In genomic region chr12:41441180-41441579, GRCh38 we compare ENCODE assay signal across 36 cellular contexts.
"Had no signal": no experiment of that assay in that cellular context is flagged by ENCODE, and none has a peak within 500 bp of the region (broad histone marks: within the 10 kb centered on the region; RNA-seq: fewer than 3 reads in every experiment).

No MANE protein-coding gene starts in this region.

- H3K4me1 ChIP-seq: adrenal gland, breast epithelium, foreskin keratinocyte, gastrocnemius medialis, heart left ventricle had no signal

- H3K4me1 Mint-ChIP-seq: activated B cell treated with CpG ODN at 0.5 μM for 24 hours; activated naive CD4-positive, alpha-beta T cell treated with anti-CD3 and anti-CD28 coated beads, Interleukin-2, amount 50 U/mL, for 24 hours; central memory CD8-positive, alpha-beta T cell; T-helper 17 cell had no signal

- DNase-seq: activated B cell treated with CpG ODN at 0.5 μM for 24 hours; activated CD4-positive, alpha-beta T cell treated with anti-CD3 and anti-CD28 coated beads for 48 hours; activated CD4-positive, alpha-beta T cell treated with anti-CD3 and anti-CD28 coated beads, Interleukin-2, amount 50 U/mL, for 1 hour; activated CD4-positive, alpha-beta T cell treated with anti-CD3 and anti-CD28 coated beads, Interleukin-2, amount 50 U/mL, for 48 hours; activated CD8-positive, alpha-beta memory T cell treated with anti-CD3 and anti-CD28 coated beads for 24 hours; activated CD8-positive, alpha-beta T cell treated with anti-CD3 and anti-CD28 coated beads for 36 hours; activated effector memory CD4-positive, alpha-beta T cell treated with anti-CD3 and anti-CD28 coated beads, Interleukin-2, amount 50 U/mL, for 16 hours; activated naive CD4-positive, alpha-beta T cell treated with anti-CD3 and anti-CD28 coated beads for 36 hours; activated naive CD8-positive, alpha-beta T cell treated with anti-CD3 and anti-CD28 coated beads for 36 hours; activated naive CD8-positive, alpha-beta T cell treated with anti-CD3 and anti-CD28 coated beads, Interleukin-2, amount 50 U/mL, for 24 hours; activated T-cell treated with anti-CD3 and anti-CD28 coated beads, Interleukin-2, amount 50 U/mL, for 4 hours; adrenal gland; amygdala; aorta; dorsolateral prefrontal cortex; effector memory CD4-positive, alpha-beta T cell; endodermal cell; erythroblast; foreskin keratinocyte; gastrocnemius medialis; glutamatergic neuron; heart left ventricle; T-helper 17 cell; T1000; WERI-Rb-1 had no signal

- H3K9me3 Mint-ChIP-seq: activated B cell treated with CpG ODN at 0.5 μM for 24 hours; activated CD8-positive, alpha-beta T cell treated with anti-CD3 and anti-CD28 coated beads for 36 hours; activated naive CD4-positive, alpha-beta T cell treated with anti-CD3 and anti-CD28 coated beads for 36 hours; activated naive CD4-positive, alpha-beta T cell treated with anti-CD3 and anti-CD28 coated beads, Interleukin-2, amount 50 U/mL, for 24 hours; activated naive CD8-positive, alpha-beta T cell treated with anti-CD3 and anti-CD28 coated beads for 36 hours; activated naive CD8-positive, alpha-beta T cell treated with anti-CD3 and anti-CD28 coated beads, Interleukin-2, amount 50 U/mL, for 24 hours; activated T-cell treated with anti-CD3 and anti-CD28 coated beads, Interleukin-2, amount 50 U/mL, for 4 hours; activated T-helper 2 cell treated with anti-CD3 and anti-CD28 coated beads, Interferon-gamma antibody, Interleukin-2, Interleukin-4, amounts not matched to agents 10 μg/mL and 5 μg/mL and 100 μg/mL, durations not matched to agents 14 hours and 24 hours and 36 hours; brain; central memory CD8-positive, alpha-beta T cell; dendritic cell treated with granulocyte-macrophage colony-stimulating factor and Interleukin-4, amounts not matched to agents 40 ng/mL and 50 ng/mL, for 4 days; endodermal cell; T-helper 2 cell treated with Interferon-gamma antibody and Interleukin-4, amounts not matched to agents 5 μg/mL and 100 μg/mL, for 36 hours had no signal

- H3K27ac ChIP-seq: adrenal gland, breast epithelium, cardiac muscle cell, coronary artery, dorsolateral prefrontal cortex, esophagus muscularis mucosa, foreskin keratinocyte, gastrocnemius medialis, heart left ventricle had no signal

- H3K4me3 ChIP-seq: adrenal gland, breast epithelium, cardiac muscle cell, coronary artery, esophagus muscularis mucosa, gastrocnemius medialis, heart left ventricle had no signal

- H3K27me3 ChIP-seq: adrenal gland, breast epithelium, cardiac muscle cell, dorsolateral prefrontal cortex, esophagus muscularis mucosa, foreskin keratinocyte, gastrocnemius medialis, heart left ventricle had no signal

- H3K27ac Mint-ChIP-seq: activated B cell treated with CpG ODN at 0.5 μM for 24 hours; activated CD8-positive, alpha-beta T cell treated with anti-CD3 and anti-CD28 coated beads for 36 hours; activated naive CD4-positive, alpha-beta T cell treated with anti-CD3 and anti-CD28 coated beads for 36 hours; activated naive CD4-positive, alpha-beta T cell treated with anti-CD3 and anti-CD28 coated beads, Interleukin-2, amount 50 U/mL, for 24 hours; activated naive CD8-positive, alpha-beta T cell treated with anti-CD3 and anti-CD28 coated beads for 36 hours; activated naive CD8-positive, alpha-beta T cell treated with anti-CD3 and anti-CD28 coated beads, Interleukin-2, amount 50 U/mL, for 24 hours; activated T-helper 2 cell treated with anti-CD3 and anti-CD28 coated beads, Interferon-gamma antibody, Interleukin-2, Interleukin-4, amounts not matched to agents 10 μg/mL and 5 μg/mL and 100 μg/mL, durations not matched to agents 14 hours and 24 hours and 36 hours; dendritic cell treated with granulocyte-macrophage colony-stimulating factor and Interleukin-4, amounts not matched to agents 40 ng/mL and 50 ng/mL, for 4 days; endodermal cell; T-helper 17 cell; T-helper 2 cell treated with Interferon-gamma antibody and Interleukin-4, amounts not matched to agents 5 μg/mL and 100 μg/mL, for 36 hours had no signal

- H3K36me3 Mint-ChIP-seq: activated naive CD4-positive, alpha-beta T cell treated with anti-CD3 and anti-CD28 coated beads, Interleukin-2, amount 50 U/mL, for 24 hours; activated naive CD8-positive, alpha-beta T cell treated with anti-CD3 and anti-CD28 coated beads for 36 hours; brain had no signal

- H3K4me3 Mint-ChIP-seq: activated B cell treated with CpG ODN at 0.5 μM for 24 hours; activated CD8-positive, alpha-beta T cell treated with anti-CD3 and anti-CD28 coated beads for 36 hours; activated naive CD4-positive, alpha-beta T cell treated with anti-CD3 and anti-CD28 coated beads for 36 hours; activated naive CD4-positive, alpha-beta T cell treated with anti-CD3 and anti-CD28 coated beads, Interleukin-2, amount 50 U/mL, for 24 hours; activated naive CD8-positive, alpha-beta T cell treated with anti-CD3 and anti-CD28 coated beads for 36 hours; activated naive CD8-positive, alpha-beta T cell treated with anti-CD3 and anti-CD28 coated beads, Interleukin-2, amount 50 U/mL, for 24 hours; activated T-cell treated with anti-CD3 and anti-CD28 coated beads, Interleukin-2, amount 50 U/mL, for 4 hours; central memory CD8-positive, alpha-beta T cell; dendritic cell treated with granulocyte-macrophage colony-stimulating factor and Interleukin-4, amounts not matched to agents 40 ng/mL and 50 ng/mL, for 4 days; endodermal cell; T-helper 17 cell; T-helper 2 cell treated with Interferon-gamma antibody and Interleukin-4, amounts not matched to agents 5 μg/mL and 100 μg/mL, for 36 hours had no signal

- H3K27me3 Mint-ChIP-seq: activated B cell treated with CpG ODN at 0.5 μM for 24 hours; activated CD8-positive, alpha-beta T cell treated with anti-CD3 and anti-CD28 coated beads for 36 hours; activated naive CD4-positive, alpha-beta T cell treated with anti-CD3 and anti-CD28 coated beads, Interleukin-2, amount 50 U/mL, for 24 hours; activated naive CD8-positive, alpha-beta T cell treated with anti-CD3 and anti-CD28 coated beads for 36 hours; activated naive CD8-positive, alpha-beta T cell treated with anti-CD3 and anti-CD28 coated beads, Interleukin-2, amount 50 U/mL, for 24 hours; brain; central memory CD8-positive, alpha-beta T cell; dendritic cell treated with granulocyte-macrophage colony-stimulating factor and Interleukin-4, amounts not matched to agents 40 ng/mL and 50 ng/mL, for 4 days; T-helper 17 cell had no signal

- H3K9me3 ChIP-seq: adrenal gland, breast epithelium, esophagus muscularis mucosa, gastrocnemius medialis, heart left ventricle had no signal

- H3K36me3 ChIP-seq: adrenal gland, breast epithelium, cardiac muscle cell, esophagus muscularis mucosa, gastrocnemius medialis, heart left ventricle, WERI-Rb-1 had no signal

- ATAC-seq: activated CD4-positive, CD25-positive, alpha-beta regulatory T cell treated with anti-CD3 and anti-CD28 coated beads, Interleukin-2, amount 50 U/mL, for 24 hours; activated CD8-positive, alpha-beta T cell treated with anti-CD3 and anti-CD28 coated beads for 36 hours; activated naive CD8-positive, alpha-beta T cell treated with anti-CD3 and anti-CD28 coated beads, Interleukin-2, amount 50 U/mL, for 24 hours; activated T-cell treated with anti-CD3 and anti-CD28 coated beads, Interleukin-2, amount 50 U/mL, for 4 hours; foreskin keratinocyte; gastrocnemius medialis; heart left ventricle; T-helper 17 cell had no signal
